In the genomic region with DNA sequence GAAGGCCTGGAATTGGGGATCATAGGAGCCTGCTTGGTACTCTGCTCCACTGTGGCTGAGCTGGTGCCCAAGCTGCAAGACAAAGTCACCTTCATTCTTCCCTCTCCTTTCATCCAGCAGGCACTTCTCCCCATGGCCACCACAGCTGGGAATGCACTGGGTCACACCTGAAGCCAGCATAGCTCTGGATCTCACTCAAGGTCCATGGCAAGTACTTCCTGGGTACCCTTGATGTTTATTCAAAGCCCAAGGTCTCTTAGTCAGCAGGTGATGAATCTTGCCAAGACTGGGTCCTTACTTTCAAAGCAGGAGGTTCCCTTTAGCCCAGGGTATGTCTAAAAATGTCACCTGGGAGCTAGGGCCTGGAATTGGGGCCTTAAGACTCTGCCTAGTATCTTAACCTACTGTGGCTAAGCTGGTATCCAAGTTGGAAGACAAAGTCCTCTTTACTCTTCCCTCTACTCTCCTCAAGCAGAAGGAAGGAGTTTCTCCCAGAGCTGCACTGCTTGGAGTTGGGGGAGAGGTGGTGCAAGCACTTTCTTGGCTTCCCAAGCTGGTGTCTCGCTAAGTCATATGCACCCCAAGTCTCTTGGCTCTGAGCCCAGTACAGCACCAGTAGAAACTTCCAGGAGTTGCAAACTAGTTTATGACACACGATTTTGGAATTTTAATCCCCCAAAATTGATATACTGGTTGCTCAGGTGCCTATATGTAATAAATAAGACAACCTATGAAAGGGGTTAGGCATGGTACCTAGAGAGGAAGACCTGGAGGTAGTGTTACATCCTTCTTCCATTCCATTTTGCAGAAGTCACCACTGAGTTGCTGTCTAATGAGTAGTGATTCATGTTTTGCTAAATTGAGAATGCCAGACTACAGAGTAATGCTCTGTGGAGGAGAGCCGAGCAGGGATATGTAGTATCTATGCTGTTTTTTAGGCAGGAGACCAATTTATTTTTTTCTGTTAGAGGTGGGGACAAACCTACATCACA, we compare ENCODE assay signal across 24 cellular contexts. TPM values are rescaled to one million over a fixed set of nuclear protein-coding genes. Genes with fewer than 3 reads are reported as not detected.
DNase-seq lines count a peak whose midpoint lies in the region; FAIRE-seq and TF ChIP-seq lines count a peak whose summit lies in the region.
"Had no signal": no experiment of that assay in that cellular context is flagged by ENCODE, and none has a peak within 500 bp of the region (broad histone marks: within the 10 kb centered on the region; RNA-seq: fewer than 3 reads in every experiment).

No MANE protein-coding gene starts in this region.

- TF ChIP-seq CTCF in bronchial epithelial cell (IDR thresholded peaks at IDR 0.05; ENCODE audit: insufficient read depth, low read length, severe bottlenecking) (no peak), nephron progenitor cell (IDR thresholded peaks at IDR 0.05) (no peak), Caco-2 (IDR thresholded peaks at IDR 0.05; ENCODE audit: insufficient read depth in 1 of 2, low read depth in 1 of 2, low read length in 1 of 2, severe bottlenecking in 1 of 2, unreplicated experiment in 1 of 2) (no peak), esophagus muscularis mucosa (IDR thresholded peaks at IDR 0.05) (no peak)

- peaks cover 4% of the 10 kb centered on the region for H3K27me3 Mint-ChIP-seq in nephron progenitor cell (ENCODE audit: low read depth, poor library complexity)
- H3K27me3 Mint-ChIP-seq in Caco-2 (ENCODE audit: insufficient read depth, unreplicated experiment) = no peaks in the 10 kb centered on the region
- H3K27me3 Mint-ChIP-seq in activated T-helper 1 cell treated with anti-CD3 and anti-CD28 coated beads, Interleukin-12 subunit alpha, Interleukin-12 subunit beta, Interleukin-2, Interleukin-4 antibody, amounts not matched to agents 30 ng/mL and 10 ng/mL and 1 ng/mL, durations not matched to agents 14 hours and 24 hours and 36 hours (ENCODE audit: insufficient read depth) = peaks cover 2% of the 10 kb centered on the region
- H3K27me3 Mint-ChIP-seq: CD8-positive, alpha-beta memory T cell; central memory CD8-positive, alpha-beta T cell had no signal

- H3K4me1 Mint-ChIP-seq in nephron progenitor cell = no peaks in the 10 kb centered on the region
- no peaks in the 10 kb centered on the region for H3K4me1 Mint-ChIP-seq in Caco-2 (ENCODE audit: low read depth, unreplicated experiment)
- peaks cover 5% of the 10 kb centered on the region for H3K4me1 Mint-ChIP-seq in activated T-helper 1 cell treated with anti-CD3 and anti-CD28 coated beads, Interleukin-12 subunit alpha, Interleukin-12 subunit beta, Interleukin-2, Interleukin-4 antibody, amounts not matched to agents 30 ng/mL and 10 ng/mL and 1 ng/mL, durations not matched to agents 14 hours and 24 hours and 36 hours (ENCODE audit: low read depth)
- H3K4me1 Mint-ChIP-seq: GM23338 had no signal

- H3K36me3 Mint-ChIP-seq in nephron progenitor cell (ENCODE audit: low read depth) (peaks cover 5% of the 10 kb centered on the region), Caco-2 (ENCODE audit: insufficient read depth, unreplicated experiment) (no peaks in the 10 kb centered on the region)
- no peaks in the 10 kb centered on the region for H3K36me3 Mint-ChIP-seq in activated T-helper 1 cell treated with anti-CD3 and anti-CD28 coated beads, Interleukin-12 subunit alpha, Interleukin-12 subunit beta, Interleukin-2, Interleukin-4 antibody, amounts not matched to agents 30 ng/mL and 10 ng/mL and 1 ng/mL, durations not matched to agents 14 hours and 24 hours and 36 hours (ENCODE audit: low read depth)
- H3K36me3 Mint-ChIP-seq: activated naive CD8-positive, alpha-beta T cell treated with anti-CD3 and anti-CD28 coated beads, Interleukin-2, amount 10 ng/mL, durations not matched to agents 7 days and 5 days; stimulated activated memory B cell treated with anti-CD40 and anti-IgM and Interleukin-4, amounts not matched to agents 10 μg/mL and 1 μg/mL and 100 μg/mL, for 72 hours had no signal

- no peak for TF ChIP-seq EP300 in esophagus muscularis mucosa (IDR thresholded peaks at IDR 0.05)

- H3K9me3 Mint-ChIP-seq in nephron progenitor cell = peaks cover 17% of the 10 kb centered on the region
- no peaks in the 10 kb centered on the region for H3K9me3 Mint-ChIP-seq in Caco-2 (ENCODE audit: unreplicated experiment)
- no peaks in the 10 kb centered on the region for H3K9me3 Mint-ChIP-seq in activated T-helper 1 cell treated with anti-CD3 and anti-CD28 coated beads, Interleukin-12 subunit alpha, Interleukin-12 subunit beta, Interleukin-2, Interleukin-4 antibody, amounts not matched to agents 30 ng/mL and 10 ng/mL and 1 ng/mL, durations not matched to agents 14 hours and 24 hours and 36 hours
- H3K9me3 Mint-ChIP-seq: central memory CD8-positive, alpha-beta T cell; stimulated activated memory B cell treated with anti-CD40 and anti-IgM and Interleukin-4, amounts not matched to agents 10 μg/mL and 1 μg/mL and 100 μg/mL, for 72 hours had no signal

- CTCF ChIA-PET in Caco-2 (lab: Charles Lee) = no interaction called here

- POLR2A ChIA-PET in Caco-2 (lab: Charles Lee) = no interaction called here

- FAIRE-seq in bronchial epithelial cell (lab: Jason Lieb, UNC) = no peak

- H3K4me1 ChIP-seq in Caco-2 (no peaks in the 10 kb centered on the region), esophagus muscularis mucosa (no peaks in the 10 kb centered on the region)
- H3K4me1 ChIP-seq: right atrium auricular region, SJSA1 had no signal

- WGBS in esophagus muscularis mucosa = 76% methylated on average over 3 of the region's 3 CpGs

- intact Hi-C loops in Caco-2 (cut with micrococcal nuclease; ENCODE audit: unreplicated experiment) = no loop called here
- intact Hi-C loops in esophagus muscularis mucosa (cut with DNase I) = no loop called here
- intact Hi-C loops in activated T-helper 1 cell treated with anti-CD3 and anti-CD28 coated beads, Interleukin-12 subunit alpha, Interleukin-12 subunit beta, Interleukin-2, Interleukin-4 antibody, amounts not matched to agents 30 ng/mL and 10 ng/mL and 1 ng/mL, durations not matched to agents 14 hours and 24 hours and 36 hours (cut with micrococcal nuclease) = no loop called here

- H3K4me3 Mint-ChIP-seq in nephron progenitor cell (no peak overlapping the region), Caco-2 (ENCODE audit: unreplicated experiment) (no peak overlapping the region)
- no peak overlapping the region for H3K4me3 Mint-ChIP-seq in activated T-helper 1 cell treated with anti-CD3 and anti-CD28 coated beads, Interleukin-12 subunit alpha, Interleukin-12 subunit beta, Interleukin-2, Interleukin-4 antibody, amounts not matched to agents 30 ng/mL and 10 ng/mL and 1 ng/mL, durations not matched to agents 14 hours and 24 hours and 36 hours
- H3K4me3 Mint-ChIP-seq: activated naive CD8-positive, alpha-beta T cell treated with anti-CD3 and anti-CD28 coated beads, Interleukin-2, amount 10 ng/mL, durations not matched to agents 7 days and 5 days; CD8-positive, alpha-beta memory T cell; central memory CD8-positive, alpha-beta T cell; GM23338; stimulated activated memory B cell treated with anti-CD40 and anti-IgM and Interleukin-4, amounts not matched to agents 10 μg/mL and 1 μg/mL and 100 μg/mL, for 72 hours had no signal

- BruUV-seq in Caco-2 (replicated peaks; lab: Mats Ljungman, UMichigan) = no TSS peak

- no peaks in the 10 kb centered on the region for H3K27me3 ChIP-seq in bronchial epithelial cell (ENCODE audit: control insufficient read depth, insufficient read depth, low read length)
- no peaks in the 10 kb centered on the region for H3K27me3 ChIP-seq in Caco-2 (replicated peaks; ENCODE audit: control insufficient read depth, insufficient read depth, low read length)
- no peaks in the 10 kb centered on the region for H3K27me3 ChIP-seq in esophagus muscularis mucosa
- H3K27me3 ChIP-seq: right atrium auricular region, SJSA1, thyroid gland had no signal

- no peaks in the 10 kb centered on the region for H3K9me3 ChIP-seq in Caco-2
- no peaks in the 10 kb centered on the region for H3K9me3 ChIP-seq in esophagus muscularis mucosa
- H3K9me3 ChIP-seq: right atrium auricular region, SJSA1, thyroid gland had no signal

- H3K27ac ChIP-seq in esophagus muscularis mucosa (replicated peaks in 1 of 4) = no peak overlapping the region
- H3K27ac ChIP-seq: HL-60, right atrium auricular region, SJSA1, thyroid gland had no signal

- DNase-seq in Daoy (ENCODE audit: low read depth) (peak; percentile 4), M059J (ENCODE audit: low read depth) (peak; percentile 60), bronchial epithelial cell (ENCODE audit: low read depth) (peak; percentile 74), nephron progenitor cell (no peak), Caco-2 (no peak), esophagus muscularis mucosa (ENCODE audit: extremely low spot score) (no peak), NCI-H524 treated with DMSO at 0.1 percent for 48 hours (lab: John Stamatoyannopoulos, UW) (no peak)
- DNase-seq in activated T-helper 1 cell treated with anti-CD3 and anti-CD28 coated beads, Interleukin-12 subunit alpha, Interleukin-12 subunit beta, Interleukin-2, Interleukin-4 antibody, amounts not matched to agents 30 ng/mL and 10 ng/mL and 1 ng/mL, durations not matched to agents 14 hours and 24 hours and 36 hours (ENCODE audit: low spot score) = no peak
- DNase-seq: activated CD8-positive, alpha-beta memory T cell treated with anti-CD3 and anti-CD28 coated beads for 24 hours; activated naive CD8-positive, alpha-beta T cell treated with anti-CD3 and anti-CD28 coated beads, Interleukin-2, amount 10 ng/mL, durations not matched to agents 7 days and 5 days; CD8-positive, alpha-beta memory T cell; DND-41; effector CD8-positive, alpha-beta T cell; kidney glomerular epithelial cell; midbrain; NCI-H69; T-helper 2 cell; thyroid gland had no signal

- TF ChIP-seq POLR2A in esophagus muscularis mucosa (IDR thresholded peaks at IDR 0.05; ENCODE audit: low read depth) = no peak

- H3K4me3 ChIP-seq in bronchial epithelial cell (ENCODE audit: low read depth, low read length) = no peak overlapping the region
- no peak overlapping the region for H3K4me3 ChIP-seq in Caco-2 (ENCODE audit: low read depth, low read length)
- H3K4me3 ChIP-seq in esophagus muscularis mucosa = no peak overlapping the region
- H3K4me3 ChIP-seq: GM23338, right atrium auricular region, SJSA1, thyroid gland had no signal

- H3K36me3 ChIP-seq in bronchial epithelial cell (ENCODE audit: control insufficient read depth, insufficient read depth, low read length) (no peaks in the 10 kb centered on the region), Caco-2 (ENCODE audit: control insufficient read depth, insufficient read depth, low read length) (no peaks in the 10 kb centered on the region), esophagus muscularis mucosa (no peaks in the 10 kb centered on the region)
- H3K36me3 ChIP-seq: right atrium auricular region, SJSA1, thyroid gland had no signal

- peak overlapping the region; percentile 78 for H3K27ac Mint-ChIP-seq in nephron progenitor cell
- H3K27ac Mint-ChIP-seq in Caco-2 (ENCODE audit: unreplicated experiment) = no peak overlapping the region
- no peak overlapping the region for H3K27ac Mint-ChIP-seq in activated T-helper 1 cell treated with anti-CD3 and anti-CD28 coated beads, Interleukin-12 subunit alpha, Interleukin-12 subunit beta, Interleukin-2, Interleukin-4 antibody, amounts not matched to agents 30 ng/mL and 10 ng/mL and 1 ng/mL, durations not matched to agents 14 hours and 24 hours and 36 hours
- H3K27ac Mint-ChIP-seq: activated naive CD8-positive, alpha-beta T cell treated with anti-CD3 and anti-CD28 coated beads, Interleukin-2, amount 10 ng/mL, durations not matched to agents 7 days and 5 days; GM23338; stimulated activated memory B cell treated with anti-CD40 and anti-IgM and Interleukin-4, amounts not matched to agents 10 μg/mL and 1 μg/mL and 100 μg/mL, for 72 hours had no signal

RNA-seq across cellular contexts. Expression of gene SLC4A4, which starts 4.6 kb away (rescaled TPM):
- total RNA-seq in Daoy (2014; rRNA removed; shearing (Covaris generic)) = 1.2 and 2.6 TPM in 2 replicates
- 2.8 and 3.4 TPM in 2 replicates for total RNA-seq in M059J (2014; rRNA removed; shearing (Covaris generic))
- total RNA-seq in bronchial epithelial cell (0.13 and 0.26 TPM in 2 replicates), Caco-2 (2022) (0.29 and 0.49 TPM in 2 replicates), esophagus muscularis mucosa (1 to 10 TPM; 1.2 to 4.8 (median 2.7) TPM)
- 0.08 and 0.15 TPM in 2 replicates for total RNA-seq in activated T-helper 1 cell treated with anti-CD3 and anti-CD28 coated beads, Interleukin-12 subunit alpha, Interleukin-12 subunit beta, Interleukin-2, Interleukin-4 antibody, amounts not matched to agents 30 ng/mL and 10 ng/mL and 1 ng/mL, durations not matched to agents 14 hours and 24 hours and 36 hours

Comparison
In these comparisons a context has a peak if more than half of its experiments do, and no peak if none do; other contexts are left out.
1. DNase-seq: peak in Daoy (single experiment), M059J (single experiment) and bronchial epithelial cell (single experiment); none in nephron progenitor cell (single experiment), Caco-2 (0 of 2), esophagus muscularis mucosa (single experiment), NCI-H524 treated with DMSO at 0.1 percent for 48 hours (single experiment) and activated T-helper 1 cell treated with anti-CD3 and anti-CD28 coated beads, Interleukin-12 subunit alpha, Interleukin-12 subunit beta, Interleukin-2, Interleukin-4 antibody, amounts not matched to agents 30 ng/mL and 10 ng/mL and 1 ng/mL, durations not matched to agents 14 hours and 24 hours and 36 hours (single experiment).